ENCODE assay signal across 25 cellular contexts in the genomic region with DNA sequence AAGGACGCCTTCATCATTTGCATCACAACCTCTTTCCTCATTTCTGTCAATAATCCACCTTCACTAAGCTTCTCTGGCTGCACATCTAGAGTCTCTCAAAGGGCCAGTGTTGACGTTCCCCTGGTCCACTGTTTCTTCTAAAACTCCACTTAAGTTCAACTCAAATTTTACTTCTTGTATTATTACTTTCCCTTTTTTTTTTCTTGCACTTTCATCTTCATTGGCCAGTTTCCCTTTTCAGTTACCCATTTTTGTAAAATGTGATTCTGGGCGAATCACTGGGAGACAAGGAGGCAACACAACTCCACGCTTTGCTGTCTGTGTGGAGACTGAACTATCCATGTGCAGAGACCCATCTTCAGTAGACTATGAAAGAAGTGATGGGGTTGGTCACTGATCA.
"Had no signal": no experiment of that assay in that cellular context is flagged by ENCODE, and none has a peak within 500 bp of the region (broad histone marks: within the 10 kb centered on the region; RNA-seq: fewer than 3 reads in every experiment).

No MANE protein-coding gene starts in this region.

- H3K4me3 Mint-ChIP-seq: activated CD4-positive, alpha-beta memory T cell treated with anti-CD3 and anti-CD28 coated beads, Interleukin-2, amount 10 ng/mL, durations not matched to agents 7 days and 5 days; activated CD4-positive, alpha-beta T cell treated with anti-CD3 and anti-CD28 coated beads, Interleukin-2, amount 10 ng/mL, durations not matched to agents 7 days and 5 days; activated naive CD8-positive, alpha-beta T cell; activated T-cell treated with anti-CD3 and anti-CD28 coated beads, Interleukin-2, amount 50 U/mL, for 4 hours; activated T-helper 17 cell treated with anti-CD3 and anti-CD28 coated beads, Interleukin-2, amount 50 U/mL, for 72 hours; central memory CD8-positive, alpha-beta T cell; dendritic cell treated with granulocyte-macrophage colony-stimulating factor and Interleukin-4, amounts not matched to agents 40 ng/mL and 50 ng/mL, for 4 days; endodermal cell had no signal

- DNase-seq: activated CD4-positive, alpha-beta memory T cell treated with anti-CD3 and anti-CD28 coated beads, Interleukin-2, amount 10 ng/mL, durations not matched to agents 7 days and 5 days; activated CD4-positive, alpha-beta T cell treated with anti-CD3 and anti-CD28 coated beads for 1 hour; activated CD4-positive, alpha-beta T cell treated with anti-CD3 and anti-CD28 coated beads for 4 hours; activated CD4-positive, alpha-beta T cell treated with anti-CD3 and anti-CD28 coated beads, Interleukin-2, amount 10 ng/mL, durations not matched to agents 7 days and 5 days; activated CD4-positive, alpha-beta T cell treated with anti-CD3 and anti-CD28 coated beads, Interleukin-2, amount 50 U/mL, for 4 hours; activated effector memory CD4-positive, alpha-beta T cell treated with Interleukin-2 at 50 U/mL for 16 hours; activated gamma-delta T cell treated with Interleukin-2 at 50 U/mL for 16 hours; activated naive CD4-positive, alpha-beta T cell treated with anti-CD3 and anti-CD28 coated beads, Interleukin-2, amount 50 U/mL, for 16 hours; activated naive CD4-positive, alpha-beta T cell treated with Interleukin-2 at 50 U/mL for 16 hours; activated T-cell treated with anti-CD3 and anti-CD28 coated beads, Interleukin-2, amount 50 U/mL, for 4 hours; amniotic stem cell; anterior cingulate cortex; brain microvascular endothelial cell; dorsolateral prefrontal cortex; effector memory CD4-positive, alpha-beta T cell; endodermal cell; foreskin fibroblast; gastrocnemius medialis; T-helper 2 cell had no signal

- ATAC-seq: activated T-cell treated with anti-CD3 and anti-CD28 coated beads, Interleukin-2, amount 50 U/mL, for 4 hours; activated T-helper 17 cell treated with anti-CD3 and anti-CD28 coated beads, Interleukin-2, amount 50 U/mL, for 72 hours; esophagus mucosa; gastrocnemius medialis had no signal

- H3K27ac Mint-ChIP-seq: activated CD4-positive, alpha-beta memory T cell treated with anti-CD3 and anti-CD28 coated beads, Interleukin-2, amount 10 ng/mL, durations not matched to agents 7 days and 5 days; activated CD4-positive, alpha-beta T cell treated with anti-CD3 and anti-CD28 coated beads, Interleukin-2, amount 10 ng/mL, durations not matched to agents 7 days and 5 days; activated naive CD8-positive, alpha-beta T cell; activated T-helper 17 cell treated with anti-CD3 and anti-CD28 coated beads, Interleukin-2, amount 50 U/mL, for 72 hours; dendritic cell treated with granulocyte-macrophage colony-stimulating factor and Interleukin-4, amounts not matched to agents 40 ng/mL and 50 ng/mL, for 4 days; endodermal cell had no signal

- H3K9me3 Mint-ChIP-seq: activated CD4-positive, alpha-beta memory T cell treated with anti-CD3 and anti-CD28 coated beads, Interleukin-2, amount 10 ng/mL, durations not matched to agents 7 days and 5 days; activated CD4-positive, alpha-beta T cell treated with anti-CD3 and anti-CD28 coated beads, Interleukin-2, amount 10 ng/mL, durations not matched to agents 7 days and 5 days; activated T-cell treated with anti-CD3 and anti-CD28 coated beads, Interleukin-2, amount 50 U/mL, for 4 hours; activated T-helper 17 cell treated with anti-CD3 and anti-CD28 coated beads, Interleukin-2, amount 50 U/mL, for 72 hours; central memory CD8-positive, alpha-beta T cell; dendritic cell treated with granulocyte-macrophage colony-stimulating factor and Interleukin-4, amounts not matched to agents 40 ng/mL and 50 ng/mL, for 4 days; endodermal cell had no signal

- H3K36me3 Mint-ChIP-seq: activated naive CD8-positive, alpha-beta T cell had no signal

- H3K4me1 Mint-ChIP-seq: activated CD4-positive, alpha-beta memory T cell treated with anti-CD3 and anti-CD28 coated beads, Interleukin-2, amount 10 ng/mL, durations not matched to agents 7 days and 5 days; activated CD4-positive, alpha-beta T cell treated with anti-CD3 and anti-CD28 coated beads, Interleukin-2, amount 10 ng/mL, durations not matched to agents 7 days and 5 days; activated T-helper 17 cell treated with anti-CD3 and anti-CD28 coated beads, Interleukin-2, amount 50 U/mL, for 72 hours; central memory CD8-positive, alpha-beta T cell had no signal

- H3K9me3 ChIP-seq: gastrocnemius medialis had no signal

- H3K27me3 ChIP-seq: brain microvascular endothelial cell, gastrocnemius medialis had no signal

- H3K36me3 ChIP-seq: brain microvascular endothelial cell, gastrocnemius medialis had no signal

- H3K27ac ChIP-seq: brain microvascular endothelial cell, coronary artery, dorsolateral prefrontal cortex, gastrocnemius medialis had no signal

- H3K4me3 ChIP-seq: coronary artery, dorsolateral prefrontal cortex, gastrocnemius medialis had no signal
